1 cellular context compared by ENCODE assay signal in the genomic region with DNA sequence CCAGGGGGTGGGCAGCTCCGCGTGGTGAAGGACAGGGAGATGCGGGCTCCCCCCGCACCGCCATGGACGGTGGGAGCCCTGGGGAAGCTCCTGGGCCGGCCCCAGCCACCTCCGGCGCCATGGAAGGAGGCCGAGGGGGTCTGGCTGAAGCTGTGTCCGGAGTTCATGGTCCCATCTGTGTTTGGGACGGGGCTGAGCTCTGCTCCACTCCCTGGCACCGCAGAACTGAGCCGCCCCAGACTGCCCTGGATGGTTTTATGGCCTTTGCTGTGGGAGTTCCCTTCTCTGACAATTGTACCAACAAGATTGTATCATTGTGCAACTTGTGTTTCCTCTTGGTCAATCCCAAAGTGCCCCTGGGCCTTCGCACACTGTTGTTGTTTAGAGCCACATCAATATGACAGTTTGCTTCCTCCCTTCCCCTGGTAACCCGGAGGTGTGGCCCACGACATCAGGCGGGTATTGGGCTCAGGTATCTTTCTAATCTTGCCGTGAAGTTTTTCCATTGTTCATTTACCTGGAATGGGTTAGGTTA.
TF ChIP-seq lines count a peak whose summit lies in the region.

No MANE protein-coding gene starts in this region.

TF ChIP-seq in GM23338, 12 proteins besides CTCF, POLR2A, EP300 and RAD21 (continued from another document):
- TF ChIP-seq, protein P1, sequence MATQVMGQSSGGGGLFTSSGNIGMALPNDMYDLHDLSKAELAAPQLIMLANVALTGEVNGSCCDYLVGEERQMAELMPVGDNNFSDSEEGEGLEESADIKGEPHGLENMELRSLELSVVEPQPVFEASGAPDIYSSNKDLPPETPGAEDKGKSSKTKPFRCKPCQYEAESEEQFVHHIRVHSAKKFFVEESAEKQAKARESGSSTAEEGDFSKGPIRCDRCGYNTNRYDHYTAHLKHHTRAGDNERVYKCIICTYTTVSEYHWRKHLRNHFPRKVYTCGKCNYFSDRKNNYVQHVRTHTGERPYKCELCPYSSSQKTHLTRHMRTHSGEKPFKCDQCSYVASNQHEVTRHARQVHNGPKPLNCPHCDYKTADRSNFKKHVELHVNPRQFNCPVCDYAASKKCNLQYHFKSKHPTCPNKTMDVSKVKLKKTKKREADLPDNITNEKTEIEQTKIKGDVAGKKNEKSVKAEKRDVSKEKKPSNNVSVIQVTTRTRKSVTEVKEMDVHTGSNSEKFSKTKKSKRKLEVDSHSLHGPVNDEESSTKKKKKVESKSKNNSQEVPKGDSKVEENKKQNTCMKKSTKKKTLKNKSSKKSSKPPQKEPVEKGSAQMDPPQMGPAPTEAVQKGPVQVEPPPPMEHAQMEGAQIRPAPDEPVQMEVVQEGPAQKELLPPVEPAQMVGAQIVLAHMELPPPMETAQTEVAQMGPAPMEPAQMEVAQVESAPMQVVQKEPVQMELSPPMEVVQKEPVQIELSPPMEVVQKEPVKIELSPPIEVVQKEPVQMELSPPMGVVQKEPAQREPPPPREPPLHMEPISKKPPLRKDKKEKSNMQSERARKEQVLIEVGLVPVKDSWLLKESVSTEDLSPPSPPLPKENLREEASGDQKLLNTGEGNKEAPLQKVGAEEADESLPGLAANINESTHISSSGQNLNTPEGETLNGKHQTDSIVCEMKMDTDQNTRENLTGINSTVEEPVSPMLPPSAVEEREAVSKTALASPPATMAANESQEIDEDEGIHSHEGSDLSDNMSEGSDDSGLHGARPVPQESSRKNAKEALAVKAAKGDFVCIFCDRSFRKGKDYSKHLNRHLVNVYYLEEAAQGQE (IDR thresholded peaks at IDR 0.05; ENCODE audit: unreplicated experiment): no peak
- TF ChIP-seq EZH2phosphoT487 (IDR thresholded peaks at IDR 0.05; ENCODE audit: unreplicated experiment) (no peak), STAT1 (IDR thresholded peaks at IDR 0.05; ENCODE audit: unreplicated experiment) (no peak), EZH2 (IDR thresholded peaks at IDR 0.05; ENCODE audit: low read depth, unreplicated experiment) (no peak), POLR2AphosphoS5 (IDR thresholded peaks at IDR 0.05; ENCODE audit: low read depth) (no peak), CREB1 (CRISPR knock-in tag; IDR thresholded peaks at IDR 0.05; ENCODE audit: low read depth) (no peak)
- TF ChIP-seq, protein P2, sequence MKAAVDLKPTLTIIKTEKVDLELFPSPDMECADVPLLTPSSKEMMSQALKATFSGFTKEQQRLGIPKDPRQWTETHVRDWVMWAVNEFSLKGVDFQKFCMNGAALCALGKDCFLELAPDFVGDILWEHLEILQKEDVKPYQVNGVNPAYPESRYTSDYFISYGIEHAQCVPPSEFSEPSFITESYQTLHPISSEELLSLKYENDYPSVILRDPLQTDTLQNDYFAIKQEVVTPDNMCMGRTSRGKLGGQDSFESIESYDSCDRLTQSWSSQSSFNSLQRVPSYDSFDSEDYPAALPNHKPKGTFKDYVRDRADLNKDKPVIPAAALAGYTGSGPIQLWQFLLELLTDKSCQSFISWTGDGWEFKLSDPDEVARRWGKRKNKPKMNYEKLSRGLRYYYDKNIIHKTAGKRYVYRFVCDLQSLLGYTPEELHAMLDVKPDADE (IDR thresholded peaks at IDR 0.05): no peak
